ENCODE assay signal across 20 cellular contexts in the genomic region with DNA sequence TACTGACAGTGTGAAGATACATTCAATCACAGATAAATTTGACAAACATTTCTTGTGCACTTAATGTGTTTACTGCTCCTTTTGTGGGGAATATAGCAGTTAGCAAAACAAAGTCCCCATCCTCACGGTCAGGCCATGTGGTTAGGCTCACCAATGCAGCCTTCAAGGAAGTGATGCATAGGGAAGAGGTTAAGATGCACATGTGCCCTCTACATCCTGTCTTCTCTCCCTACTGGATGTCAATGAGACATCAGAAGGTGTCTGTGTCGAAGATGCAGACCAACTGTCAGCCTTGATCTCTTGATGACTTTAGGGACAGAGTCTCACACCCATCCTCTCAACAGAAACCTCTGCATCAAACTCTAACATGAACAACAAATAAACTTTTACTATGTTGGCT.
DNase-seq lines count a peak whose midpoint lies in the region; ATAC-seq and TF ChIP-seq lines count a peak whose summit lies in the region.
"Had no signal": no experiment of that assay in that cellular context is flagged by ENCODE, and none has a peak within 500 bp of the region (broad histone marks: within the 10 kb centered on the region; RNA-seq: fewer than 3 reads in every experiment).

No MANE protein-coding gene starts in this region.

- H3K27ac Mint-ChIP-seq in natural killer cell, result no peak overlapping the region
- H3K27ac Mint-ChIP-seq: B cell; CD4-positive, CD25-positive, alpha-beta regulatory T cell; CD8-positive, alpha-beta T cell; HFFc6 had no signal

- no peak overlapping the region for H3K4me3 Mint-ChIP-seq in natural killer cell
- H3K4me3 Mint-ChIP-seq: B cell; CD4-positive, CD25-positive, alpha-beta regulatory T cell; CD8-positive, alpha-beta T cell; HFFc6 had no signal

- H3K9me3 Mint-ChIP-seq in natural killer cell, result peaks cover 2 to 7% of the 10 kb centered on the region in 2 donors

- intact Hi-C loops in natural killer cell (cut with micrococcal nuclease), result no loop called here

- TF ChIP-seq CTCF in HFF-Myc (IDR thresholded peaks at IDR 0.05; ENCODE audit: low read depth, low read length, missing control alignments) (no peak), fibroblast of mammary gland (conservative IDR thresholded peaks at IDR 0.05; ENCODE audit: control insufficient read depth, insufficient read depth, low read depth, low read length) (no peak), natural killer cell (IDR thresholded peaks at IDR 0.05) (no peak)

- no peak overlapping the region for H3K4me3 ChIP-seq in HFF-Myc (replicated peaks; ENCODE audit: low read depth, low read length)
- H3K4me3 ChIP-seq in fibroblast of mammary gland (ENCODE audit: control insufficient read depth, low read depth, low read length), result no peak overlapping the region
- H3K4me3 ChIP-seq: BLaER1 had no signal

- no peaks in the 10 kb centered on the region for H3K4me1 Mint-ChIP-seq in natural killer cell
- H3K4me1 Mint-ChIP-seq: B cell; CD4-positive, CD25-positive, alpha-beta regulatory T cell had no signal

- H3K36me3 Mint-ChIP-seq in natural killer cell, result no peaks in the 10 kb centered on the region
- H3K36me3 Mint-ChIP-seq: CD4-positive, CD25-positive, alpha-beta regulatory T cell; CD8-positive, alpha-beta T cell had no signal

- no peaks in the 10 kb centered on the region for H3K27me3 Mint-ChIP-seq in natural killer cell (ENCODE audit: low read depth in 2 of 2)
- H3K27me3 Mint-ChIP-seq: CD4-positive, CD25-positive, alpha-beta regulatory T cell had no signal

- no peak for ATAC-seq in natural killer cell
- ATAC-seq: CD8-positive, alpha-beta T cell; HCT116 had no signal

- peak; percentile 39 for DNase-seq in EL
- DNase-seq in HFF-Myc (ENCODE audit: extremely low read depth, low read depth), result peak; percentile 20
- peak; percentile 11 for DNase-seq in dermis blood vessel endothelial cell
- DNase-seq in fibroblast of mammary gland (ENCODE audit: low read depth), result peak; percentile 20
- DNase-seq in kidney tubule cell (ENCODE audit: low spot score), result no peak
- no peak for DNase-seq in natural killer cell
- no peak for DNase-seq in superior temporal gyrus (ENCODE audit: extremely low spot score)
- no peak for DNase-seq in T-helper 1 cell
- DNase-seq: Caco-2; CD4-positive, CD25-positive, alpha-beta regulatory T cell; CD8-positive, alpha-beta T cell; DMS53; DMS79 treated with DMSO at 0.1 percent for 48 hours; GF-D8; GOT3; H7; HFFc6 had no signal

Comparison
In these comparisons a context has a peak if more than half of its experiments do, and no peak if none do; other contexts are left out.
1. DNase-seq: peak in EL (single experiment), HFF-Myc (single experiment), dermis blood vessel endothelial cell (single experiment) and fibroblast of mammary gland (single experiment); none in kidney tubule cell (single experiment), natural killer cell (single experiment), superior temporal gyrus (single experiment) and T-helper 1 cell (0 of 5).